In the genomic region with DNA sequence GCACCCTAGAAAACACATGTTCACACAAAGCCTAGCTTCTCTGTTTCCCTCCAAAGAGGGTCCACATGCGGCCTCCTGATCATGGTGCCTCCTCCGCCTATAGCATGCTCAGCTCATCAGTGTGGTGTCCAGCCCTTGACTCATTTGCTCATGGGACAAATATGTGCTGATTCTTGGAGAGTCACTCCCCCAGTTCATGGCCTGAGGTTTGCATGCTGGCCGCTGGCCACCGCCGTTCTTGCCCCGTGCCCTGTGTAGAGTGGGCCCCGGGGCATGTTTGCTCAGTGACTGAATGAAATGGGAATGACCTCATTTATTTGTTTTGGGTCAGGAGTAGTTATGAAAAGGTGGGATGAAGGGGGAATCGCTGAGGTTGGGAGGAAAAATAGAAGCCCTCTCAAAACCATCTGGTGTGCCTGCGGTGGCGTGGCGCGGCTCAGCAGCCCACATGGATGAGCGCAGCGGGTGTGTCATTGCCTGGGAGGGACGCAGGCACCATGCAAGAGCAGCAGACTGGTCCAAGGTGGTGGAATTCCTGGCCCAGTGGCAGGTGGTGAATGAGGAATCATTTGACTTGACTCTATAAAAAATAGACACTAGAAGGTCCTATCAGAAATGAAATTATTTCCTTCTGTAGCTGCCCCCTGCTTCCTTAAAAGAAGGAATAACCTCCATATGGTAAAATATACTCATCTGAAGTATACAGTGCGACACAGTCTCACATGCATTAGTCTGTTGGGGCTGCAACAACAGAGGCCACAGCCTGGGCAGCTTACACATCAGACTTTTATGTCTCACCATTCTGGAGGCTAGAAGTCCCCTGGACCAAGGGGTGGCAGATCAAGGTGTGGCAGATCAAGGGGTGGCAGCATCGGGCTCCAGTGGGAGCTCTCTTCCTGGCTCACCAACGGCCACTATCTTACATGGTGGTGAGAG, we compare ENCODE assay signal across 1 cellular context.
TF ChIP-seq lines count a peak whose summit lies in the region.

No MANE protein-coding gene starts in this region.

TF ChIP-seq in HCT116, 20 proteins besides CTCF, POLR2A, EP300 and RAD21:
- no peak for TF ChIP-seq CBX3 (IDR thresholded peaks at IDR 0.05; ENCODE audit: low read depth)
- no peak for TF ChIP-seq TCF7L2 (IDR thresholded peaks at IDR 0.05; ENCODE audit: borderline replicate concordance, extremely low read depth, insufficient read depth, insufficient read length)
- TF ChIP-seq EZH2phosphoT487 (IDR thresholded peaks at IDR 0.05; ENCODE audit: borderline replicate concordance) = no peak
- no peak for TF ChIP-seq POLR2AphosphoS5 (IDR thresholded peaks at IDR 0.05; ENCODE audit: low read depth, low read length)
- TF ChIP-seq CEBPB (IDR thresholded peaks at IDR 0.05; ENCODE audit: low read depth) = no peak
- TF ChIP-seq, protein P1, sequence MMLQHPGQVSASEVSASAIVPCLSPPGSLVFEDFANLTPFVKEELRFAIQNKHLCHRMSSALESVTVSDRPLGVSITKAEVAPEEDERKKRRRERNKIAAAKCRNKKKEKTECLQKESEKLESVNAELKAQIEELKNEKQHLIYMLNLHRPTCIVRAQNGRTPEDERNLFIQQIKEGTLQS (IDR thresholded peaks at IDR 0.05) = no peak
- no peak for TF ChIP-seq SIN3A (IDR thresholded peaks at IDR 0.05; ENCODE audit: low read depth)
- TF ChIP-seq ZFX (IDR thresholded peaks at IDR 0.05) = no peak
- TF ChIP-seq FOSL1 (IDR thresholded peaks at IDR 0.05; ENCODE audit: low read depth) = no peak
- TF ChIP-seq YY1 (IDR thresholded peaks at IDR 0.05; ENCODE audit: extremely low read depth, insufficient replicate concordance, low read depth, low read length) = no peak
- TF ChIP-seq, protein P2, sequence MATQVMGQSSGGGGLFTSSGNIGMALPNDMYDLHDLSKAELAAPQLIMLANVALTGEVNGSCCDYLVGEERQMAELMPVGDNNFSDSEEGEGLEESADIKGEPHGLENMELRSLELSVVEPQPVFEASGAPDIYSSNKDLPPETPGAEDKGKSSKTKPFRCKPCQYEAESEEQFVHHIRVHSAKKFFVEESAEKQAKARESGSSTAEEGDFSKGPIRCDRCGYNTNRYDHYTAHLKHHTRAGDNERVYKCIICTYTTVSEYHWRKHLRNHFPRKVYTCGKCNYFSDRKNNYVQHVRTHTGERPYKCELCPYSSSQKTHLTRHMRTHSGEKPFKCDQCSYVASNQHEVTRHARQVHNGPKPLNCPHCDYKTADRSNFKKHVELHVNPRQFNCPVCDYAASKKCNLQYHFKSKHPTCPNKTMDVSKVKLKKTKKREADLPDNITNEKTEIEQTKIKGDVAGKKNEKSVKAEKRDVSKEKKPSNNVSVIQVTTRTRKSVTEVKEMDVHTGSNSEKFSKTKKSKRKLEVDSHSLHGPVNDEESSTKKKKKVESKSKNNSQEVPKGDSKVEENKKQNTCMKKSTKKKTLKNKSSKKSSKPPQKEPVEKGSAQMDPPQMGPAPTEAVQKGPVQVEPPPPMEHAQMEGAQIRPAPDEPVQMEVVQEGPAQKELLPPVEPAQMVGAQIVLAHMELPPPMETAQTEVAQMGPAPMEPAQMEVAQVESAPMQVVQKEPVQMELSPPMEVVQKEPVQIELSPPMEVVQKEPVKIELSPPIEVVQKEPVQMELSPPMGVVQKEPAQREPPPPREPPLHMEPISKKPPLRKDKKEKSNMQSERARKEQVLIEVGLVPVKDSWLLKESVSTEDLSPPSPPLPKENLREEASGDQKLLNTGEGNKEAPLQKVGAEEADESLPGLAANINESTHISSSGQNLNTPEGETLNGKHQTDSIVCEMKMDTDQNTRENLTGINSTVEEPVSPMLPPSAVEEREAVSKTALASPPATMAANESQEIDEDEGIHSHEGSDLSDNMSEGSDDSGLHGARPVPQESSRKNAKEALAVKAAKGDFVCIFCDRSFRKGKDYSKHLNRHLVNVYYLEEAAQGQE (IDR thresholded peaks at IDR 0.05; ENCODE audit: low read depth) = no peak
- no peak for TF ChIP-seq JUND (IDR thresholded peaks at IDR 0.05)
- TF ChIP-seq SRF (IDR thresholded peaks at IDR 0.05; ENCODE audit: low read depth) = no peak
- no peak for TF ChIP-seq EZH2 (IDR thresholded peaks at IDR 0.05)
- TF ChIP-seq SP1 (IDR thresholded peaks at IDR 0.05; ENCODE audit: low read depth) = no peak
- TF ChIP-seq EGR1 (IDR thresholded peaks at IDR 0.05; ENCODE audit: low read depth) = no peak
- no peak for TF ChIP-seq ELF1 (IDR thresholded peaks at IDR 0.05; ENCODE audit: borderline replicate concordance, low read depth)
- no peak for TF ChIP-seq ZNF274 (IDR thresholded peaks at IDR 0.05; ENCODE audit: low read depth, low read length)
TF ChIP-seq in HCT116: peak in this region for 0.
